Comparison of ENCODE assay signal across 8 cellular contexts in genomic region chr19:43777163-43777700, GRCh38. TPM values are rescaled to one million over a fixed set of nuclear protein-coding genes. Genes with fewer than 3 reads are reported as not detected.
DNase-seq lines count a peak whose midpoint lies in the region; ATAC-seq and TF ChIP-seq lines count a peak whose summit lies in the region.

No MANE protein-coding gene starts in this region.

- H3K4me1 Mint-ChIP-seq in activated T-helper 17 cell treated with anti-CD3 and anti-CD28 coated beads, Interleukin-2, amount 50 U/mL, for 72 hours, result peaks cover 36% of the 10 kb centered on the region
- peaks cover 60 to 86% (median 61%) of the 10 kb centered on the region in 3 donors for H3K4me1 Mint-ChIP-seq in naive B cell

- H3K27ac Mint-ChIP-seq in activated T-helper 17 cell treated with anti-CD3 and anti-CD28 coated beads, Interleukin-2, amount 50 U/mL, for 72 hours, result peak overlapping the region; percentile 85
- H3K27ac Mint-ChIP-seq in naive B cell, result peak overlapping the region; percentile 57 to 96 (median 90)

- H3K9me3 Mint-ChIP-seq in activated T-helper 17 cell treated with anti-CD3 and anti-CD28 coated beads, Interleukin-2, amount 50 U/mL, for 72 hours, result no peaks in the 10 kb centered on the region
- H3K9me3 Mint-ChIP-seq in naive B cell, result no peaks in the 10 kb centered on the region

- H3K27me3 ChIP-seq in dorsolateral prefrontal cortex, result peaks cover 0 to 6% (median 0%) of the 10 kb centered on the region in 45 donors

- peaks cover 98% of the 10 kb centered on the region for H3K36me3 Mint-ChIP-seq in activated T-helper 17 cell treated with anti-CD3 and anti-CD28 coated beads, Interleukin-2, amount 50 U/mL, for 72 hours (ENCODE audit: low read depth)
- H3K36me3 Mint-ChIP-seq in naive B cell, result peaks cover 0 to 8% of the 10 kb centered on the region in 2 donors

- H3K27ac ChIP-seq in dorsolateral prefrontal cortex, result peak overlapping the region in 15 of 59 donors; percentile 9 to 63 (median 38)

- H3K4me3 Mint-ChIP-seq in activated T-helper 17 cell treated with anti-CD3 and anti-CD28 coated beads, Interleukin-2, amount 50 U/mL, for 72 hours, result peak overlapping the region; percentile 86
- H3K4me3 Mint-ChIP-seq in naive B cell, result peak overlapping the region; percentile 79 to 96 (median 84)

- no peak overlapping the region for H3K4me3 ChIP-seq in dorsolateral prefrontal cortex

- H3K27me3 Mint-ChIP-seq in activated T-helper 17 cell treated with anti-CD3 and anti-CD28 coated beads, Interleukin-2, amount 50 U/mL, for 72 hours, result no peaks in the 10 kb centered on the region
- H3K27me3 Mint-ChIP-seq in naive B cell, result peaks cover 0 to 24% (median 0%) of the 10 kb centered on the region in 3 donors

- no peak for TF ChIP-seq CTCF in dorsolateral prefrontal cortex (IDR thresholded peaks at IDR 0.05 in 54 of 56, conservative IDR thresholded peaks at IDR 0.05 in 2 of 56; ENCODE audit: low read depth in 1 of 56, partially characterized antibody in 56 of 56)

- DNase-seq in GF-D8 (lab: John Stamatoyannopoulos, UW) (peak; percentile 87), NCI-H1105 treated with DMSO at 0.1 percent for 48 hours (lab: John Stamatoyannopoulos, UW) (peak; percentile 84), naive B cell (no peak), dorsolateral prefrontal cortex (no peak), posterior vena cava (ENCODE audit: low spot score) (no peak)

- ATAC-seq in activated T-helper 17 cell treated with anti-CD3 and anti-CD28 coated beads, Interleukin-2, amount 50 U/mL, for 72 hours (replicated peaks), result peak; percentile 6
- ATAC-seq in naive B cell (ENCODE audit: low read depth in 2 of 2), result peak in 1 of 2 donors; percentile 37
- no peak for ATAC-seq in GM19023 (IDR thresholded peaks at IDR 0.05; ENCODE audit: unreplicated experiment)
- no peak for ATAC-seq in HG03139 (IDR thresholded peaks at IDR 0.05; ENCODE audit: unreplicated experiment)

- intact Hi-C loops in dorsolateral prefrontal cortex (cut with DNase I), result no loop called here
- intact Hi-C loops in posterior vena cava (cut with DNase I), result loop anchor here in 1 of 2 donors (1.0 kb wide), 1 partner anchor 49 kb away; no protein-coding TSS in a partner anchor

RNA-seq across cellular contexts. Expression of gene KCNN4, which starts 3.5 kb away (rescaled TPM):
- 100 to 1,000 TPM; 116 to 385 TPM for total RNA-seq in activated T-helper 17 cell treated with anti-CD3 and anti-CD28 coated beads, Interleukin-2, amount 50 U/mL, for 72 hours
- 10 to 100 TPM in 4 of 6 donors, 1 to 10 TPM in 2; 9.7 to 17.2 (median 10.3) TPM for polyA plus RNA-seq in naive B cell (ENCODE audit: low read depth in 6 of 6)
- 1 to 10 TPM in 109 of 120 experiments, under 1 TPM in 9, not detected in 2; 0.42 to 5.9 (median 2.5) TPM for total RNA-seq in dorsolateral prefrontal cortex
- total RNA-seq in posterior vena cava, result 1 to 10 TPM; 4.0 to 5.8 TPM

RNA-seq across cellular contexts. Expression of gene SMG9, which starts 22.5 kb away (rescaled TPM):
- 100 to 1,000 TPM in 1 of 2 donors, 10 to 100 TPM in 1; 70.4 to 109 TPM for total RNA-seq in activated T-helper 17 cell treated with anti-CD3 and anti-CD28 coated beads, Interleukin-2, amount 50 U/mL, for 72 hours
- polyA plus RNA-seq in naive B cell (ENCODE audit: low read depth in 6 of 6), result 10 to 100 TPM in 2 of 6 donors, 1 to 10 TPM in 4; 2.7 to 13.0 (median 8.2) TPM
- total RNA-seq in dorsolateral prefrontal cortex (100 to 1,000 TPM in 11 of 120 experiments, 10 to 100 TPM in 109; 48.9 to 130 (median 77.0) TPM), posterior vena cava (10 to 100 TPM; 35.3 to 40.4 TPM)

RNA-seq across cellular contexts. Expression of gene LYPD5, which starts 25.0 kb away (rescaled TPM):
- total RNA-seq in activated T-helper 17 cell treated with anti-CD3 and anti-CD28 coated beads, Interleukin-2, amount 50 U/mL, for 72 hours, result 1 to 10 TPM in 1 of 2 donors, under 1 TPM in 1; 0.73 to 6.6 TPM
- under 1 TPM in 2 of 6 donors, not detected in 4; 0.28 to 0.65 TPM for polyA plus RNA-seq in naive B cell (ENCODE audit: low read depth in 6 of 6)
- total RNA-seq in dorsolateral prefrontal cortex (10 to 100 TPM in 119 of 120 experiments, 1 to 10 TPM in 1; 8.4 to 38.1 (median 23.9) TPM), posterior vena cava (1 to 10 TPM; 2.5 to 4.0 TPM)

RNA-seq across cellular contexts. Expression of gene ZNF283, which starts 49.9 kb away (rescaled TPM):
- 10 to 100 TPM in 1 of 2 donors, 1 to 10 TPM in 1; 7.7 to 12.3 TPM for total RNA-seq in activated T-helper 17 cell treated with anti-CD3 and anti-CD28 coated beads, Interleukin-2, amount 50 U/mL, for 72 hours
- 1 to 10 TPM in 5 of 6 donors, not detected in 1; 2.0 to 6.4 (median 5.5) TPM for polyA plus RNA-seq in naive B cell (ENCODE audit: low read depth in 6 of 6)
- total RNA-seq in dorsolateral prefrontal cortex, result 10 to 100 TPM; 17.2 to 43.0 (median 24.6) TPM
- total RNA-seq in posterior vena cava, result 1 to 10 TPM; 9.7 to 9.8 TPM

Comparison
In these comparisons a context has a peak if more than half of its experiments do, and no peak if none do; other contexts are left out.
1. DNase-seq: peak in GF-D8 (single experiment) and NCI-H1105 treated with DMSO at 0.1 percent for 48 hours (single experiment); none in naive B cell (single experiment), dorsolateral prefrontal cortex (0 of 10) and posterior vena cava (single experiment).
2. RNA of gene KCNN4, which starts 3.5 kb away (total RNA-seq): 116 to 385 TPM in activated T-helper 17 cell treated with anti-CD3 and anti-CD28 coated beads, Interleukin-2, amount 50 U/mL, for 72 hours; 4.0 to 5.8 TPM in posterior vena cava and 0.42 to 5.9 TPM in dorsolateral prefrontal cortex; every median in the first group is over 10 times any median in the second.